In genomic region chr3:10008588-10009344, GRCh38 we compare ENCODE assay signal across 8 cellular contexts. TPM values are rescaled to one million over a fixed set of nuclear protein-coding genes. Genes with fewer than 3 reads are reported as not detected.
A peak's percentile ranks its signal among the peaks of the same experiment; 100 is the strongest.
DNase-seq lines count a peak whose midpoint lies in the region; ATAC-seq lines count a peak whose summit lies in the region.

No MANE protein-coding gene starts in this region.

- peaks cover 7 to 15% of the 10 kb centered on the region in 2 experiments for H3K36me3 ChIP-seq in mesenchymal stem cell (ENCODE audit: control insufficient read depth in 1 of 2, insufficient read depth in 2 of 2, low read depth in 1 of 2, low read length in 2 of 2)

- H3K9ac ChIP-seq in mesenchymal stem cell (ENCODE audit: low read length): peak overlapping the region; percentile 79

- no peaks in the 10 kb centered on the region for H3K27me3 ChIP-seq in mesenchymal stem cell (ENCODE audit: control insufficient read depth in 1 of 2, insufficient read depth in 1 of 2, low read length in 2 of 2)

- H3K27ac ChIP-seq in mesenchymal stem cell (ENCODE audit: low read length, poor library complexity, severe bottlenecking): no peak overlapping the region

- no peak overlapping the region for H2BK12ac ChIP-seq in mesenchymal stem cell (ENCODE audit: low read length in 2 of 2)

- H3K14ac ChIP-seq in mesenchymal stem cell (ENCODE audit: low read length in 2 of 2): no peak overlapping the region

- peak overlapping the region; percentile 44 for H2AFZ ChIP-seq in mesenchymal stem cell (ENCODE audit: low read depth, low read length)

- peaks cover 20% of the 10 kb centered on the region for H3K79me1 ChIP-seq in mesenchymal stem cell (replicated peaks; ENCODE audit: low read length, poor library complexity, severe bottlenecking)

- H3K9me3 ChIP-seq in mesenchymal stem cell (ENCODE audit: control insufficient read depth, low read length): no peaks in the 10 kb centered on the region

- no peaks in the 10 kb centered on the region for H3K27me3 Mint-ChIP-seq in effector memory CD8-positive, alpha-beta T cell

- in situ Hi-C loops in ACHN (cut with HindIII; ENCODE audit: low pct_ligation_motif_present, low pct_unique_long_range_greater_than_20kb, low sequenced_read_pairs): no loop called here

- H3K9me3 Mint-ChIP-seq in effector memory CD8-positive, alpha-beta T cell: no peaks in the 10 kb centered on the region

- peak overlapping the region; percentile 66 for H3K4me2 ChIP-seq in mesenchymal stem cell (ENCODE audit: low read length, poor library complexity, severe bottlenecking)

- no peak overlapping the region for H4K91ac ChIP-seq in mesenchymal stem cell (ENCODE audit: low read length)

- H3K4me1 Mint-ChIP-seq in effector memory CD8-positive, alpha-beta T cell (ENCODE audit: low read depth in 2 of 2): peaks cover 19 to 26% of the 10 kb centered on the region in 2 donors

- H2BK5ac ChIP-seq in mesenchymal stem cell (ENCODE audit: low read depth, low read length, poor library complexity, severe bottlenecking): no peak overlapping the region

- no peak overlapping the region for H2BK120ac ChIP-seq in mesenchymal stem cell (ENCODE audit: low read depth, low read length)

- peak overlapping the region in 1 of 2 donors; percentile 82 for H3K27ac Mint-ChIP-seq in effector memory CD8-positive, alpha-beta T cell

- H3K4me3 ChIP-seq in mesenchymal stem cell (ENCODE audit: insufficient read depth in 1 of 2, low read depth in 1 of 2, low read length in 2 of 2): peak overlapping the region; percentile 51 to 74

- ATAC-seq in GM18511 (IDR thresholded peaks at IDR 0.05; ENCODE audit: unreplicated experiment) (peak; percentile 48), HG02870 (IDR thresholded peaks at IDR 0.05; ENCODE audit: unreplicated experiment) (peak; percentile 54)
- peak; percentile 83 for ATAC-seq in effector memory CD8-positive, alpha-beta T cell (replicated peaks)

- H3K4ac ChIP-seq in mesenchymal stem cell (ENCODE audit: low read depth in 1 of 2, low read length in 2 of 2): peak overlapping the region in 1 of 2 experiments; percentile 22

- H4K8ac ChIP-seq in mesenchymal stem cell (ENCODE audit: low read length): no peak overlapping the region

- DNase-seq in NCI-H69 (lab: John Stamatoyannopoulos, UW) (peak; percentile 77), mesenchymal stem cell (peak; percentile 89), ACHN (no peak)
- peak in 2 of 3 experiments; percentile 45 to 54 for DNase-seq in activated CD8-positive, alpha-beta memory T cell treated with anti-CD3 and anti-CD28 coated beads for 48 hours (ENCODE audit: low read depth in 2 of 3, low spot score in 2 of 3)
- peak; percentile 81 to 89 (median 87) for DNase-seq in effector memory CD8-positive, alpha-beta T cell
- DNase-seq in stimulated activated CD8-positive, alpha-beta memory T cell treated with anti-CD3 and anti-CD28 coated beads, Interleukin-12 subunit alpha, Interleukin-12 subunit beta, amount 100 ng/mL, for 1 hour (ENCODE audit: low read depth): peak; percentile 60

- H3K23ac ChIP-seq in mesenchymal stem cell (ENCODE audit: low read length in 2 of 2): no peak overlapping the region

- H3K4me1 ChIP-seq in mesenchymal stem cell (ENCODE audit: control insufficient read depth, insufficient read depth, low read depth, low read length): peaks cover 26% of the 10 kb centered on the region

- no peak overlapping the region for H2BK15ac ChIP-seq in mesenchymal stem cell (ENCODE audit: low read depth, poor library complexity, severe bottlenecking)

- WGBS in mesenchymal stem cell: 8% methylated on average over 23 of the region's 23 CpGs

- H3K18ac ChIP-seq in mesenchymal stem cell (ENCODE audit: low read depth in 1 of 2, low read length in 2 of 2): peak overlapping the region in 1 of 2 experiments; percentile 61

- no peak overlapping the region for H2AK5ac ChIP-seq in mesenchymal stem cell (ENCODE audit: low read length, severe bottlenecking)

- no peaks in the 10 kb centered on the region for H3K36me3 Mint-ChIP-seq in effector memory CD8-positive, alpha-beta T cell (ENCODE audit: insufficient read depth)

- H3K4me3 Mint-ChIP-seq in effector memory CD8-positive, alpha-beta T cell: peak overlapping the region; percentile 75 to 78

RNA-seq across cellular contexts. Expression of gene FANCD2, which starts 17.5 kb away (rescaled TPM):
- polyA plus RNA-seq in mesenchymal stem cell (2013, experiment 1 of 2): 2.6 TPM
- 2.8 TPM for polyA plus RNA-seq in mesenchymal stem cell (2013, experiment 2 of 2)

RNA-seq across cellular contexts. Expression of gene EMC3, which starts 22.1 kb away (rescaled TPM):
- 66.0 TPM for polyA plus RNA-seq in mesenchymal stem cell (2013, experiment 1 of 2)
- polyA plus RNA-seq in mesenchymal stem cell (2013, experiment 2 of 2): 68.3 TPM

RNA-seq across cellular contexts. Expression of gene PRRT3, which starts 56.6 kb away (rescaled TPM):
- 2.9 TPM for polyA plus RNA-seq in mesenchymal stem cell (2013, experiment 1 of 2)
- 2.9 TPM for polyA plus RNA-seq in mesenchymal stem cell (2013, experiment 2 of 2)
